Comparison of ENCODE assay signal across 26 cellular contexts in the genomic region with DNA sequence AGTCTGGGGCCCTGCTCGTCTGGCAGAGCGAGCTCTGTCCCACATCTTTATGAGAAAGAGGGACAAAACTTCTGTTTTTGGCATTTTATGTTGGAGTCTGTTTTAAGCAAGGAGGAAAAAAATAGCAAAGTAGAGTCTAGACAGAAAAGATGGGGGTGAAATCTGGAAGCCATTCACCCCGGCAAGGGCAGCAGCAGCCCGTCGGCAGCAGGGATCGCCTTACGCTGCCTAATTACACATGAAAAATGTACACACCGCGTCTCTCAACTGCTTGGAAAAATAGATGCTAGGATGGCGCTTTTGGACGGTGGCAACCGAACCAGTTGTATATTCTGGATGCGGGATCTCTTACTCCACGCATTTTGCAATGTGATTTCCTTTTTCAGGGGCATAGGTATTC.
"Had no signal": no experiment of that assay in that cellular context is flagged by ENCODE, and none has a peak within 500 bp of the region (broad histone marks: within the 10 kb centered on the region; RNA-seq: fewer than 3 reads in every experiment).

No MANE protein-coding gene starts in this region.

- H3K36me3 ChIP-seq: adrenal gland, ascending aorta, brain microvascular endothelial cell, upper lobe of right lung had no signal

- H3K27ac ChIP-seq: adrenal gland, brain microvascular endothelial cell, testis, upper lobe of right lung had no signal

- DNase-seq: activated CD8-positive, alpha-beta memory T cell treated with anti-CD3 and anti-CD28 coated beads, Interleukin-2, amount 50 U/mL, for 48 hours; activated naive CD4-positive, alpha-beta T cell; activated T-cell treated with anti-CD3 and anti-CD28 coated beads, Interleukin-2, amount 50 U/mL, for 4 hours; adrenal gland; brain microvascular endothelial cell; caudate nucleus; dermis blood vessel endothelial cell; effector CD8-positive, alpha-beta T cell; foreskin melanocyte; glutamatergic neuron; hippocampal formation; mucosa of descending colon; occipital lobe; small intestine; stimulated activated CD4-positive, alpha-beta T cell treated with anti-CD3 and anti-CD28 coated beads, Interleukin-15, amount 100 ng/mL, for 24 hours; stimulated activated CD4-positive, alpha-beta T cell treated with anti-CD3 and anti-CD28 coated beads, Interleukin-2, amount 100 ng/mL, for 48 hours; stimulated activated CD8-positive, alpha-beta memory T cell treated with anti-CD3 and anti-CD28 coated beads, Interleukin-4, amount 100 ng/mL, for 48 hours; stimulated activated naive B cell treated with anti-CD40 and anti-IgM and Interleukin-4, amounts not matched to agents 10 μg/mL and 1 μg/mL and 100 μg/mL, for 72 hours; T-helper 9 cell; testis; upper lobe of right lung had no signal

- H3K36me3 Mint-ChIP-seq: memory B cell; stimulated activated naive B cell treated with anti-CD40 and anti-IgM and Interleukin-4, amounts not matched to agents 10 μg/mL and 1 μg/mL and 100 μg/mL, for 72 hours had no signal

- H3K4me3 ChIP-seq: adrenal gland, mucosa of descending colon, testis, upper lobe of right lung had no signal

- H3K4me3 Mint-ChIP-seq: activated naive CD8-positive, alpha-beta T cell; activated T-cell treated with anti-CD3 and anti-CD28 coated beads, Interleukin-2, amount 50 U/mL, for 4 hours; memory B cell; neural crest cell; stimulated activated naive B cell treated with anti-CD40 and anti-IgM and Interleukin-4, amounts not matched to agents 10 μg/mL and 1 μg/mL and 100 μg/mL, for 72 hours had no signal

- H3K9me3 ChIP-seq: adrenal gland, ascending aorta, mucosa of descending colon, testis, upper lobe of right lung had no signal

- H3K9me3 Mint-ChIP-seq: activated T-cell treated with anti-CD3 and anti-CD28 coated beads, Interleukin-2, amount 50 U/mL, for 4 hours; activated T-helper 2 cell treated with anti-CD3 and anti-CD28 coated beads, Interferon-gamma antibody, Interleukin-2, Interleukin-4, amounts not matched to agents 10 μg/mL and 5 μg/mL and 100 μg/mL, durations not matched to agents 14 hours and 24 hours and 36 hours; memory B cell; stimulated activated naive B cell treated with anti-CD40 and anti-IgM and Interleukin-4, amounts not matched to agents 10 μg/mL and 1 μg/mL and 100 μg/mL, for 72 hours had no signal

- H3K27me3 ChIP-seq: ascending aorta, testis had no signal

- H3K27ac Mint-ChIP-seq: activated naive CD8-positive, alpha-beta T cell; activated T-helper 2 cell treated with anti-CD3 and anti-CD28 coated beads, Interferon-gamma antibody, Interleukin-2, Interleukin-4, amounts not matched to agents 10 μg/mL and 5 μg/mL and 100 μg/mL, durations not matched to agents 14 hours and 24 hours and 36 hours; memory B cell; stimulated activated naive B cell treated with anti-CD40 and anti-IgM and Interleukin-4, amounts not matched to agents 10 μg/mL and 1 μg/mL and 100 μg/mL, for 72 hours had no signal

- H3K4me1 Mint-ChIP-seq: memory B cell had no signal
